Comparison of ENCODE assay signal across 6 cellular contexts in genomic region chr19:46616631-46617322, GRCh38. TPM values are rescaled to one million over a fixed set of nuclear protein-coding genes. Genes with fewer than 3 reads are reported as not detected.
DNase-seq lines count a peak whose midpoint lies in the region; ATAC-seq and TF ChIP-seq lines count a peak whose summit lies in the region.

No MANE protein-coding gene starts in this region.

- no peak overlapping the region for H3K4me2 ChIP-seq in hepatocyte

- no peaks in the 10 kb centered on the region for H3K36me3 Mint-ChIP-seq in activated B cell treated with CpG ODN at 0.5 μM for 24 hours (ENCODE audit: low read depth)

- no peaks in the 10 kb centered on the region for H3K9me3 Mint-ChIP-seq in activated B cell treated with CpG ODN at 0.5 μM for 24 hours

- H3K36me3 ChIP-seq in hepatocyte (replicated peaks; ENCODE audit: insufficient read depth, low read depth): no peaks in the 10 kb centered on the region

- TF ChIP-seq CTCF in C4-2B (conservative IDR thresholded peaks at IDR 0.05) (peak; percentile 53), activated B cell treated with CpG ODN at 0.5 μM for 24 hours (IDR thresholded peaks at IDR 0.05) (no peak), hepatocyte (IDR thresholded peaks at IDR 0.05; ENCODE audit: poor library complexity) (peak; percentile 59)

- no peaks in the 10 kb centered on the region for H4K20me1 ChIP-seq in hepatocyte (ENCODE audit: insufficient read depth, poor library complexity, severe bottlenecking)

- H3K27ac ChIP-seq in C4-2B (0 out of 2 replicates have a peak overlapping the region, but pooled peaks have one; percentile 5), hepatocyte (peak overlapping the region; percentile 31)

- WGBS in hepatocyte (ENCODE audit: low lambda C conversion rate, missing lambda C conversion rate): 38% methylated on average over 17 of the region's 17 CpGs

- no peaks in the 10 kb centered on the region for H3K27me3 ChIP-seq in hepatocyte

- H3K27ac Mint-ChIP-seq in activated B cell treated with CpG ODN at 0.5 μM for 24 hours: peak overlapping the region; percentile 92

- H3K9me2 ChIP-seq in hepatocyte (replicated peaks; ENCODE audit: insufficient read depth): no peaks in the 10 kb centered on the region

- DNase-seq in KBM-7 (peak; percentile 89), activated B cell treated with CpG ODN at 0.5 μM for 24 hours (no peak), hepatocyte (ENCODE audit: low spot score) (peak; percentile 83), globus pallidus (ENCODE audit: low spot score) (no peak)

- peak overlapping the region; percentile 72 for H3K4me3 Mint-ChIP-seq in activated B cell treated with CpG ODN at 0.5 μM for 24 hours

- POLR2A ChIA-PET in activated B cell treated with CpG ODN at 0.5 μM for 24 hours (lab: Charles Lee): interaction anchor here (0.8 to 5.8 kb wide), 8 partner anchors 8 to 172 kb away, joined by 3 to 99 read pairs (median 12); partner anchors contain the start of genes CALM3, DACT3, GNG8 and PTGIR

- no peak overlapping the region for H3K4me3 ChIP-seq in hepatocyte

- intact Hi-C loops in activated B cell treated with CpG ODN at 0.5 μM for 24 hours (cut with micrococcal nuclease): loop anchor here (5.0 kb wide), 1 partner anchor 496 kb away; the partner anchor contains the start of gene ZC3H4

- H3K9me3 ChIP-seq in hepatocyte (ENCODE audit: low read depth): no peaks in the 10 kb centered on the region

- ATAC-seq in activated B cell treated with CpG ODN at 0.5 μM for 24 hours (ENCODE audit: low read depth): no peak
- no peak for ATAC-seq in GM19452 (IDR thresholded peaks at IDR 0.05; ENCODE audit: unreplicated experiment)

- no peak overlapping the region for H2AFZ ChIP-seq in hepatocyte

- in situ Hi-C loops in KBM-7 (cut with MboI; ENCODE audit: low pct_unique_long_range_greater_than_20kb, low sequenced_read_pairs): no loop called here

- no peaks in the 10 kb centered on the region for H3K79me2 ChIP-seq in hepatocyte

- CTCF ChIA-PET in activated B cell treated with CpG ODN at 0.5 μM for 24 hours (lab: Charles Lee): interaction anchor here (0.9 to 9.4 kb wide), 8 partner anchors 9 to 137 kb away, joined by 3 to 234 read pairs (median 6); partner anchors contain the start of genes DACT3 and GNG8

- peaks cover 13% of the 10 kb centered on the region for H3K4me1 ChIP-seq in hepatocyte (ENCODE audit: insufficient read depth)

- no peaks in the 10 kb centered on the region for H3K27me3 Mint-ChIP-seq in activated B cell treated with CpG ODN at 0.5 μM for 24 hours

- peaks cover 75% of the 10 kb centered on the region for H3K4me1 Mint-ChIP-seq in activated B cell treated with CpG ODN at 0.5 μM for 24 hours

RNA-seq across cellular contexts. Expression of gene PTGIR, which starts 8.1 kb away (rescaled TPM):
- 13.4 and 17.8 TPM in 2 replicates for total RNA-seq in activated B cell treated with CpG ODN at 0.5 μM for 24 hours
- total RNA-seq in hepatocyte: 3.2 and 5.2 TPM in 2 replicates
- 3.4 and 4.8 TPM in 2 replicates for polyA plus RNA-seq in hepatocyte

RNA-seq across cellular contexts. Expression of gene CALM3, which starts 15.6 kb away (rescaled TPM):
- total RNA-seq in activated B cell treated with CpG ODN at 0.5 μM for 24 hours (174 and 200 TPM in 2 replicates), hepatocyte (185 and 246 TPM in 2 replicates)
- 220 and 237 TPM in 2 replicates for polyA plus RNA-seq in hepatocyte

RNA-seq across cellular contexts. Expression of gene GNG8, which starts 19.2 kb away (rescaled TPM):
- total RNA-seq in activated B cell treated with CpG ODN at 0.5 μM for 24 hours (33.1 and 38.2 TPM in 2 replicates), hepatocyte (not detected in 2 replicates)
- 2.4 and 4.6 TPM in 2 replicates for polyA plus RNA-seq in hepatocyte

RNA-seq across cellular contexts. Expression of gene DACT3, which starts 44.2 kb away (rescaled TPM):
- total RNA-seq in activated B cell treated with CpG ODN at 0.5 μM for 24 hours (0.49 and 0.75 TPM in 2 replicates), hepatocyte (12.7 and 18.4 TPM in 2 replicates)
- polyA plus RNA-seq in hepatocyte: 17.4 and 18.4 TPM in 2 replicates

Comparison
In these comparisons a context has a peak if more than half of its experiments do, and no peak if none do; other contexts are left out.
1. DNase-seq: peak in KBM-7 (single experiment) and hepatocyte (single experiment); none in activated B cell treated with CpG ODN at 0.5 μM for 24 hours (single experiment) and globus pallidus (single experiment).
2. RNA of gene GNG8, which starts 19.2 kb away (total RNA-seq): 33.1 to 38.2 TPM in activated B cell treated with CpG ODN at 0.5 μM for 24 hours; not detected in hepatocyte; every median in the first group is over 10 times any median in the second.